In the genomic region with DNA sequence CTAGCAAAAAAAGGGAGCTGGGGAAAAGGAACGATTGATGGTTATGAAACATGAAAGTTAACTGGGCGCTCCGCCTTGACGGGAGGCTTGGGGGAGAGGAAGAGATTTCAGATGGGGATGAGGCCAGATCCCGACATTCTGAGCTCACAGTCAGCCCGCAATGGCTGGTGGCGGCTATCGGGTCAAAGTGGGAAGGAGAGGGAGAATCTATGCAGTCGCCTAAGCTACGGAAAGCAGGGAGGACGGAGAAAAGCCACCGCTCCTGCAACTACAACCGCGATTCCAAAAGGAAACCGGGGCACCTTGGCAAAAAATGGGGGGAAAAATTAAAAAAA, we compare ENCODE assay signal across 1 cellular context.
TF ChIP-seq lines count a peak whose summit lies in the region.

No MANE protein-coding gene starts in this region.

TF ChIP-seq in HEK293, 187 proteins besides CTCF, POLR2A, EP300 and RAD21 (continued from another document):
- TF ChIP-seq, protein P1, sequence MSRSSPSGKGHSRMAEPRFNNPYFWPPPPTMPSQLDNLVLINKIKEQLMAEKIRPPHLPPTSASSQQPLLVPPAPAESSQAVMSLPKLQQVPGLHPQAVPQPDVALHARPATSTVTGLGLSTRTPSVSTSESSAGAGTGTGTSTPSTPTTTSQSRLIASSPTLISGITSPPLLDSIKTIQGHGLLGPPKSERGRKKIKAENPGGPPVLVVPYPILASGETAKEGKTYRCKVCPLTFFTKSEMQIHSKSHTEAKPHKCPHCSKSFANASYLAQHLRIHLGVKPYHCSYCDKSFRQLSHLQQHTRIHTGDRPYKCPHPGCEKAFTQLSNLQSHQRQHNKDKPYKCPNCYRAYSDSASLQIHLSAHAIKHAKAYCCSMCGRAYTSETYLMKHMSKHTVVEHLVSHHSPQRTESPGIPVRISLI (tag by site-specific recombination; IDR thresholded peaks at IDR 0.05) = peak; percentile 100
- no peak for TF ChIP-seq ZBTB7A (tag by site-specific recombination; IDR thresholded peaks at IDR 0.05; ENCODE audit: low read depth)
